In the genomic region with DNA sequence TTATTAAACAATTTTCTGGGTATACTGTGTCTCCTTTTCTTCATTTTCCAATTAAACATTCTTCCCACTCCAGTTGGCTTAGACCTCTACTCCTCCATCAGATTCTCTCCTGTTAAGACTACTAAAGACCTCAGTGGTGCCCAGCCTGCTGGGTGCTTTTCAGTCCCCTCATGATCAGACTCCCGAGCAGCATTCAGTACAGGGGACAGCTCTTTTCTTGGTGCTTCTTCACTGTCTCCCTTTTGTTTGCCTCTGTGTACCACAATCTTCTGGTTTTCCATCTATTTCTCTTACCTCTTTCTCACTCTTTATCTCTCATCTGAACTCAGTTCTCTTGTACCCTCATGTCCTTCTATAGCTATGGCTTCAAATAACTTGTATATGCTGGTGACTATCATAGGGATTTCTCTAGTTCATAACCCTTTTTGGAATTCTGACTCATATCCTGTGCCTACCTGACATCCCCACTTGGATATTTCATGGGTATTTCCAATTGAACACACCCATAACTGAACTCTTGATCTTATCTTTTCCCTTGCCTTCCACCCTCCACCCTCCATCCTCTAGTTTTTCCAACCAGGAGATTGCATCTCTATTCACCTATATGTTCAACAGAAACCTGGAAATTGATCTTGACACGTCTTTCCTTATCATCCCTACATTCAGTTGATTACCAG, we compare ENCODE assay signal across 15 cellular contexts. TPM values are rescaled to one million over a fixed set of nuclear protein-coding genes. Genes with fewer than 3 reads are reported as not detected.
A peak's percentile ranks its signal among the peaks of the same experiment; 100 is the strongest.
DNase-seq lines count a peak whose midpoint lies in the region; ATAC-seq, FAIRE-seq and TF ChIP-seq lines count a peak whose summit lies in the region.
"Had no signal": no experiment of that assay in that cellular context is flagged by ENCODE, and none has a peak within 500 bp of the region (broad histone marks: within the 10 kb centered on the region; RNA-seq: fewer than 3 reads in every experiment).

No MANE protein-coding gene starts in this region.

- peak overlapping the region; percentile 37 for H3K4me2 ChIP-seq in astrocyte (ENCODE audit: low read length)

- peaks cover 3% of the 10 kb centered on the region for H4K20me1 ChIP-seq in astrocyte (ENCODE audit: insufficient read depth, low read length)

- in situ Hi-C loops in G401 (cut with HindIII; ENCODE audit: low sequenced_read_pairs) (no loop called here), brain microvascular endothelial cell (cut with HindIII; ENCODE audit: low pct_ligation_motif_present, low sequenced_read_pairs) (no loop called here)

- H3K4me3 ChIP-seq in astrocyte (ENCODE audit: insufficient read depth, low read depth, low read length), result no peak overlapping the region
- H3K4me3 ChIP-seq in brain microvascular endothelial cell (ENCODE audit: low read depth, low read length), result no peak overlapping the region
- H3K4me3 ChIP-seq: adrenal gland had no signal

- H3K4me1 ChIP-seq in astrocyte (ENCODE audit: insufficient read depth, low read length), result peaks cover 7% of the 10 kb centered on the region
- H3K4me1 ChIP-seq: adrenal gland had no signal

- no peaks in the 10 kb centered on the region for H3K9me3 Mint-ChIP-seq in astrocyte (ENCODE audit: unreplicated experiment)
- H3K9me3 Mint-ChIP-seq in osteocyte (ENCODE audit: unreplicated experiment), result no peaks in the 10 kb centered on the region
- H3K9me3 Mint-ChIP-seq: activated T-helper 2 cell treated with anti-CD3 and anti-CD28 coated beads, Interferon-gamma antibody, Interleukin-2, Interleukin-4, amounts not matched to agents 10 μg/mL and 5 μg/mL and 100 μg/mL, durations not matched to agents 14 hours and 24 hours and 36 hours had no signal

- H3K27me3 ChIP-seq in astrocyte (ENCODE audit: insufficient read depth, low read length), result no peaks in the 10 kb centered on the region
- H3K27me3 ChIP-seq in brain microvascular endothelial cell (replicated peaks), result no peaks in the 10 kb centered on the region
- H3K27me3 ChIP-seq: adrenal gland had no signal

- H3K27ac Mint-ChIP-seq in astrocyte (ENCODE audit: unreplicated experiment) (peak overlapping the region; percentile 58), osteocyte (ENCODE audit: unreplicated experiment) (peak overlapping the region; percentile 12)
- H3K27ac Mint-ChIP-seq: activated T-helper 2 cell treated with anti-CD3 and anti-CD28 coated beads, Interferon-gamma antibody, Interleukin-2, Interleukin-4, amounts not matched to agents 10 μg/mL and 5 μg/mL and 100 μg/mL, durations not matched to agents 14 hours and 24 hours and 36 hours; B cell had no signal

- no peak overlapping the region for H2AFZ ChIP-seq in astrocyte (ENCODE audit: low read depth, low read length)

- H3K36me3 Mint-ChIP-seq in astrocyte (ENCODE audit: low read depth, unreplicated experiment) (peaks cover 51% of the 10 kb centered on the region), osteocyte (ENCODE audit: unreplicated experiment) (peaks cover 69% of the 10 kb centered on the region)

- H3K27ac ChIP-seq in astrocyte (ENCODE audit: low read depth, low read length), result no peak overlapping the region
- no peak overlapping the region for H3K27ac ChIP-seq in brain microvascular endothelial cell
- H3K27ac ChIP-seq: adrenal gland had no signal

- H3K79me2 ChIP-seq in astrocyte (ENCODE audit: insufficient read depth, low read length), result peaks cover 26% of the 10 kb centered on the region

- no peak overlapping the region for H3K9ac ChIP-seq in astrocyte (ENCODE audit: low read length)

- DNase-seq in EL (peak; percentile 67), LoVo (ENCODE audit: low spot score) (peak; percentile 79), astrocyte (ENCODE audit: low read depth) (no peak), osteocyte (ENCODE audit: extremely low spot score, unreplicated experiment) (no peak), G401 (ENCODE audit: low spot score) (no peak), brain microvascular endothelial cell (no peak)
- DNase-seq in activated effector memory CD4-positive, alpha-beta T cell treated with Interleukin-2 at 50 U/mL for 16 hours, result no peak
- DNase-seq: adrenal gland; NCI-H1694 treated with DMSO at 0.1 percent for 48 hours; posterior cingulate gyrus; stimulated activated naive CD8-positive, alpha-beta T cell treated with anti-CD3 and anti-CD28 coated beads, Interleukin-15, Interleukin-2, amounts not matched to agents 100 U/mL and 50 U/mL, for 24 hours had no signal

- H3K36me3 ChIP-seq in astrocyte (ENCODE audit: insufficient read depth, low read length) (peaks cover 55% of the 10 kb centered on the region), brain microvascular endothelial cell (replicated peaks) (peaks cover 59% of the 10 kb centered on the region)

- H3K4me3 Mint-ChIP-seq in astrocyte (ENCODE audit: unreplicated experiment), result no peak overlapping the region
- no peak overlapping the region for H3K4me3 Mint-ChIP-seq in osteocyte (ENCODE audit: unreplicated experiment)
- H3K4me3 Mint-ChIP-seq: B cell had no signal

- no peaks in the 10 kb centered on the region for H3K27me3 Mint-ChIP-seq in astrocyte (ENCODE audit: low read depth, unreplicated experiment)
- H3K27me3 Mint-ChIP-seq in osteocyte (ENCODE audit: unreplicated experiment), result no peaks in the 10 kb centered on the region
- H3K27me3 Mint-ChIP-seq: B cell had no signal

- no peak for ATAC-seq in HG02973 (IDR thresholded peaks at IDR 0.05; ENCODE audit: unreplicated experiment)
- ATAC-seq: stimulated activated naive CD8-positive, alpha-beta T cell treated with anti-CD3 and anti-CD28 coated beads, Interleukin-15, Interleukin-2, amounts not matched to agents 100 U/mL and 50 U/mL, for 24 hours had no signal

- H3K4me1 Mint-ChIP-seq in astrocyte (ENCODE audit: low read depth, unreplicated experiment), result peaks cover 18% of the 10 kb centered on the region
- peaks cover 20% of the 10 kb centered on the region for H3K4me1 Mint-ChIP-seq in osteocyte (ENCODE audit: unreplicated experiment)
- H3K4me1 Mint-ChIP-seq: B cell had no signal

- TF ChIP-seq CTCF in astrocyte (IDR thresholded peaks at IDR 0.05; ENCODE audit: insufficient read depth, low read depth, low read length) (no peak), osteocyte (IDR thresholded peaks at IDR 0.05) (no peak), brain microvascular endothelial cell (IDR thresholded peaks at IDR 0.05; ENCODE audit: low read depth, low read length, missing control alignments) (no peak)

- FAIRE-seq in astrocyte (lab: Jason Lieb, UNC), result no peak
- FAIRE-seq: colon had no signal

- H3K9me3 ChIP-seq in astrocyte (ENCODE audit: insufficient read depth, low read depth, low read length), result no peaks in the 10 kb centered on the region
- H3K9me3 ChIP-seq: adrenal gland had no signal

RNA-seq across cellular contexts. Expression of a gene that starts 55.6 kb away (rescaled TPM):
- total RNA-seq in astrocyte (26.6 and 28.6 TPM in 2 replicates), osteocyte (24.3 and 25.5 TPM in 2 replicates)
- total RNA-seq in G401 (2014; rRNA removed; shearing (Covaris generic)), result 26.5 and 39.9 TPM in 2 replicates

Comparison
In these comparisons a context has a peak if more than half of its experiments do, and no peak if none do; other contexts are left out.
1. DNase-seq: peak in EL (single experiment) and LoVo (single experiment); none in astrocyte (single experiment), osteocyte (single experiment), G401 (single experiment), brain microvascular endothelial cell (single experiment) and activated effector memory CD4-positive, alpha-beta T cell treated with Interleukin-2 at 50 U/mL for 16 hours (single experiment).